9 cellular contexts compared by ENCODE assay signal in genomic region chr9:34591911-34592866, GRCh38. TPM values are rescaled to one million over a fixed set of nuclear protein-coding genes. Genes with fewer than 3 reads are reported as not detected.
DNase-seq lines count a peak whose midpoint lies in the region; ATAC-seq and TF ChIP-seq lines count a peak whose summit lies in the region.
"Had no signal": no experiment of that assay in that cellular context is flagged by ENCODE, and none has a peak within 500 bp of the region (broad histone marks: within the 10 kb centered on the region; RNA-seq: fewer than 3 reads in every experiment).

No MANE protein-coding gene starts in this region.

- H3K27me3 ChIP-seq in MM.1S (replicated peaks; ENCODE audit: insufficient read depth, low read length) (peaks cover 62% of the 10 kb centered on the region), psoas muscle (ENCODE audit: insufficient read depth in 3 of 3, low read length in 2 of 3) (no peaks in the 10 kb centered on the region)

- no peak overlapping the region for H3K27ac Mint-ChIP-seq in T-helper 1 cell treated with Interleukin-12 subunit alpha and Interleukin-12 subunit beta and Interleukin-4 antibody, amounts not matched to agents 30 μg/mL and 1 μg/mL, for 36 hours

- H3K4me1 ChIP-seq in MM.1S (ENCODE audit: low read length) (0 out of 2 replicates have a peak, but pooled peaks cover 3% of the 10 kb centered on the region), psoas muscle (peaks cover 58% of the 10 kb centered on the region)

- peaks cover 17% of the 10 kb centered on the region for H3K4me1 Mint-ChIP-seq in T-helper 1 cell treated with Interleukin-12 subunit alpha and Interleukin-12 subunit beta and Interleukin-4 antibody, amounts not matched to agents 30 μg/mL and 1 μg/mL, for 36 hours (ENCODE audit: low read depth)

- H3K27ac ChIP-seq in MM.1S (ENCODE audit: low read length) (no peak overlapping the region), coronary artery (peak overlapping the region in 1 of 2 donors; percentile 68), psoas muscle (peak overlapping the region; percentile 47)

- no peaks in the 10 kb centered on the region for H3K36me3 ChIP-seq in MM.1S (replicated peaks; ENCODE audit: insufficient read depth, low read length)
- no peaks in the 10 kb centered on the region for H3K36me3 ChIP-seq in psoas muscle (ENCODE audit: insufficient read depth in 1 of 2, low read depth in 1 of 2)

- peak overlapping the region; percentile 52 for H3K4me3 Mint-ChIP-seq in T-helper 1 cell treated with Interleukin-12 subunit alpha and Interleukin-12 subunit beta and Interleukin-4 antibody, amounts not matched to agents 30 μg/mL and 1 μg/mL, for 36 hours

- H3K79me2 ChIP-seq in MM.1S (ENCODE audit: low read length), result no peaks in the 10 kb centered on the region

- no peak for DNase-seq in T-helper 1 cell
- no peak for DNase-seq in MM.1S
- DNase-seq in coronary artery (ENCODE audit: low spot score), result no peak
- DNase-seq in psoas muscle, result no peak
- DNase-seq in amniotic stem cell (lab: John Stamatoyannopoulos, UW), result no peak
- DNase-seq in HPDE6-E6E7 (ENCODE audit: extremely low spot score), result no peak
- no peak for DNase-seq in posterior cingulate gyrus

- no peaks in the 10 kb centered on the region for H3K9me3 Mint-ChIP-seq in T-helper 1 cell treated with Interleukin-12 subunit alpha and Interleukin-12 subunit beta and Interleukin-4 antibody, amounts not matched to agents 30 μg/mL and 1 μg/mL, for 36 hours

- H3F3A ChIP-seq in MM.1S (ENCODE audit: insufficient read depth, low read length), result no peaks in the 10 kb centered on the region

- intact Hi-C loops in psoas muscle (cut with DNase I) (loop anchor here (1.0 to 5.0 kb wide), 3 partner anchors 44 to 260 kb away; no protein-coding TSS in a partner anchor), posterior cingulate gyrus (cut with DNase I) (loop anchor here (1.0 to 5.0 kb wide), 4 partner anchors 44 to 189 kb away; no protein-coding TSS in a partner anchor)

- no peak overlapping the region for H3K4me3 ChIP-seq in MM.1S (ENCODE audit: low read length)
- H3K4me3 ChIP-seq in coronary artery, result peak overlapping the region; percentile 82
- H3K4me3 ChIP-seq in psoas muscle, result peak overlapping the region; percentile 43
- H3K4me3 ChIP-seq: mucosa of descending colon had no signal

- peak overlapping the region; percentile 90; the same call in 1 of the 2 replicates for H3K4me2 ChIP-seq in MM.1S (ENCODE audit: low read depth, low read length)

- H3K36me3 Mint-ChIP-seq in T-helper 1 cell treated with Interleukin-12 subunit alpha and Interleukin-12 subunit beta and Interleukin-4 antibody, amounts not matched to agents 30 μg/mL and 1 μg/mL, for 36 hours (ENCODE audit: low read depth), result no peaks in the 10 kb centered on the region

- H2AFZ ChIP-seq in MM.1S (ENCODE audit: low read length), result no peak overlapping the region

- no peaks in the 10 kb centered on the region for H4K20me1 ChIP-seq in MM.1S (ENCODE audit: insufficient read depth, low read length)

- H3K9ac ChIP-seq in MM.1S (ENCODE audit: low read length), result no peak overlapping the region

- no peaks in the 10 kb centered on the region for H3K9me3 ChIP-seq in MM.1S (replicated peaks; ENCODE audit: insufficient read depth, low read length)
- H3K9me3 ChIP-seq in psoas muscle, result no peaks in the 10 kb centered on the region
- H3K9me3 ChIP-seq: mucosa of descending colon had no signal

- H3K9me2 ChIP-seq in MM.1S (replicated peaks; ENCODE audit: insufficient read depth, low read length), result no peaks in the 10 kb centered on the region

- WGBS in psoas muscle, 3 donors, result 34 to 42% (median 40%) methylated on average over 12 to 17 of the region's 17 CpGs

- H3K27me3 Mint-ChIP-seq in T-helper 1 cell treated with Interleukin-12 subunit alpha and Interleukin-12 subunit beta and Interleukin-4 antibody, amounts not matched to agents 30 μg/mL and 1 μg/mL, for 36 hours (ENCODE audit: low read depth), result peaks cover 71% of the 10 kb centered on the region

- no peak for ATAC-seq in psoas muscle

- no peak for TF ChIP-seq CTCF in MM.1S (IDR thresholded peaks at IDR 0.05; ENCODE audit: low read length)
- no peak for TF ChIP-seq CTCF in coronary artery (IDR thresholded peaks at IDR 0.05)
- TF ChIP-seq CTCF in psoas muscle (IDR thresholded peaks at IDR 0.05), result no peak

RNA-seq across cellular contexts. Expression of gene CNTFR, which starts 2.7 kb away (rescaled TPM):
- total RNA-seq in psoas muscle, result 10 to 100 TPM; 32.3 to 85.1 (median 54.7) TPM
- 10 to 100 TPM; 59.9 to 97.4 (median 64.4) TPM for polyA plus RNA-seq in psoas muscle

RNA-seq across cellular contexts. Expression of gene RPP25L, which starts 19.7 kb away (rescaled TPM):
- total RNA-seq in psoas muscle, result 10 to 100 TPM; 63.1 to 84.7 (median 68.3) TPM
- 100 to 1,000 TPM in 1 of 3 donors, 10 to 100 TPM in 2; 58.5 to 124 (median 70.1) TPM for polyA plus RNA-seq in psoas muscle

RNA-seq across cellular contexts. Expression of gene DCTN3, which starts 28.1 kb away (rescaled TPM):
- total RNA-seq in psoas muscle, result 100 to 1,000 TPM in 2 of 4 donors, 10 to 100 TPM in 2; 79.4 to 109 (median 93.8) TPM
- 10 to 100 TPM; 52.7 to 96.5 (median 95.8) TPM for polyA plus RNA-seq in psoas muscle

RNA-seq across cellular contexts. Expression of gene ARID3C, which starts 36.7 kb away (rescaled TPM):
- total RNA-seq in psoas muscle, result under 1 TPM in 1 of 4 donors, not detected in 3; 0.16 TPM
- not detected for polyA plus RNA-seq in psoas muscle
- total RNA-seq: mucosa of descending colon had no signal

RNA-seq across cellular contexts. Expression of gene SIGMAR1, which starts 45.4 kb away (rescaled TPM):
- total RNA-seq in psoas muscle, result 10 to 100 TPM; 13.0 to 16.5 (median 13.8) TPM
- 10 to 100 TPM; 13.8 to 50.1 (median 20.1) TPM for polyA plus RNA-seq in psoas muscle
